In the genomic region with DNA sequence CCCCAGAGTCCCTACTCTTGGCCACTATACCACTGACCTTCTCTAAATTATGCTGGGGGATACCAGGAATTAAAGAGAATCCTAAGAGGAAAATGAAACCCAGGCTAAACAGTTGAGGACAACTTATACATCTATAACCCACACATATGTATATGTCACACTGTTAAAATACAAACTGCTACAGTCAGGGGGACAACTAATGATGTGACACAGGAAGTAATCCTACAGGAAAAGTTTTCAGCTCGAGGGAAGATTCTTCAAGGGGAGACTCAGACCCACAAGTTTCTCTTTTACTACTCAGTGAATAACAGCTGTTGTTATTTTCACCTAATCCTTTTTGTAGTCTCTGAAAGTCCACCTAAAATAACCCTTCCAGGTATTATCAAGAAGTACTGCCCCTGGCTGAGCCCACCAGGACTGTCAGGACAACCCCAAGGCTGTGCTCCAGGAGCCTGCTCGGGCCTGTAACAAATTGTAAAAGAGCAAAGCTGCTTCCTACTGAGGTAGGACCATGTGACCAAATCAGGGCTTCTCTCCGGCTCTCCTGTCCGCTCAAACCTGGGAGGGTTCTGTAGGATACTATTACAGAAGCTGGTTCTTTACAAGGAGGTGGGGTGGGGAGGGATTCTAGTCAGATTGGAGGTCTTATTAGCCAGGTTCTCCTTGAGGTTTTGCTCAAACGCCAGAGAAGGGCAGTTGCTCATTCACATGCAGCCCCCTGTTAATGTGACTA, we compare ENCODE assay signal across 17 cellular contexts.
"Had no signal": no experiment of that assay in that cellular context is flagged by ENCODE, and none has a peak within 500 bp of the region (broad histone marks: within the 10 kb centered on the region; RNA-seq: fewer than 3 reads in every experiment).

No MANE protein-coding gene starts in this region.

- H3K4me3 Mint-ChIP-seq: activated T-helper 17 cell treated with anti-CD3 and anti-CD28 coated beads, Interleukin-2, amount 50 U/mL, for 72 hours; T-cell had no signal

- H3K4me3 ChIP-seq: pancreas, stomach, testis, upper lobe of right lung had no signal

- H3K4me1 Mint-ChIP-seq: activated T-helper 17 cell treated with anti-CD3 and anti-CD28 coated beads, Interleukin-2, amount 50 U/mL, for 72 hours had no signal

- H3K4me1 ChIP-seq: pancreas, testis, upper lobe of right lung had no signal

- H3K9me3 Mint-ChIP-seq: activated T-helper 17 cell treated with anti-CD3 and anti-CD28 coated beads, Interleukin-2, amount 50 U/mL, for 72 hours; T-cell had no signal

- H3K9me3 ChIP-seq: pancreas, stomach, testis, upper lobe of right lung had no signal

- H3K27me3 Mint-ChIP-seq: activated T-helper 17 cell treated with anti-CD3 and anti-CD28 coated beads, Interleukin-2, amount 50 U/mL, for 72 hours; T-cell had no signal

- H3K27me3 ChIP-seq: pancreas, stomach, testis, upper lobe of right lung had no signal

- DNase-seq: activated CD4-positive, alpha-beta T cell treated with anti-CD3 and anti-CD28 coated beads, Interleukin-2, amount 50 U/mL, for 4 hours; activated CD4-positive, CD25-positive, alpha-beta regulatory T cell treated with anti-CD3 and anti-CD28 coated beads, Interleukin-2, amount 50 U/mL, for 72 hours; activated naive CD4-positive, alpha-beta T cell treated with anti-CD3 and anti-CD28 coated beads, Interleukin-2, amount 50 U/mL, for 16 hours; central memory CD4-positive, alpha-beta T cell; cortex of kidney; effector CD4-positive, alpha-beta T cell; foreskin melanocyte; kidney glomerular epithelial cell; pancreas; stimulated activated CD4-positive, alpha-beta T cell treated with anti-CD3 and anti-CD28 coated beads, Interleukin-12 subunit alpha, Interleukin-12 subunit beta, amount 100 ng/mL, for 4 hours; stimulated activated CD4-positive, alpha-beta T cell treated with anti-CD3 and anti-CD28 coated beads, Interleukin-2, amount 100 ng/mL, for 24 hours; stomach; T-cell; T-helper 9 cell; testis; upper lobe of right lung had no signal

- H3K36me3 ChIP-seq: pancreas, stomach, upper lobe of right lung had no signal

- H3K27ac Mint-ChIP-seq: activated T-helper 17 cell treated with anti-CD3 and anti-CD28 coated beads, Interleukin-2, amount 50 U/mL, for 72 hours; T-cell had no signal

- H3K27ac ChIP-seq: pancreas, stomach, testis, upper lobe of right lung had no signal

- FAIRE-seq: pancreas had no signal

- H3K36me3 Mint-ChIP-seq: T-cell had no signal

- ATAC-seq: activated T-helper 17 cell treated with anti-CD3 and anti-CD28 coated beads, Interleukin-2, amount 50 U/mL, for 72 hours; pancreas; T-cell; upper lobe of right lung had no signal
